1 cellular context compared by ENCODE assay signal in genomic region chr3:48504051-48504946, GRCh38.
A peak's percentile ranks its signal among the peaks of the same experiment; 100 is the strongest.
TF ChIP-seq lines count a peak whose summit lies in the region.

TSS of gene SHISA5 (minus strand) at chr3:48504174. CDS start at chr3:48504094, 80 bp downstream.

TF ChIP-seq in K562, 482 proteins besides CTCF, POLR2A, EP300 and RAD21 (continued from another document and continues in another):
- peak in 1 of 3 experiments; percentile 51; a peak in 1 of 6 replicates for TF ChIP-seq ZBTB11 (CRISPR knock-in tag; IDR thresholded peaks at IDR 0.05)
- no peak for TF ChIP-seq TAF1 (IDR thresholded peaks at IDR 0.05; ENCODE audit: control insufficient read depth, extremely low read depth, insufficient read depth, low read length, severe bottlenecking)
- TF ChIP-seq VEZF1 (CRISPR knock-in tag; IDR thresholded peaks at IDR 0.05), result peak; percentile 65
- no peak for TF ChIP-seq PRPF4 (IDR thresholded peaks at IDR 0.05; ENCODE audit: insufficient read depth, low read depth, low read length, poor library complexity, severe bottlenecking)
- TF ChIP-seq ETV5 (CRISPR knock-in tag; IDR thresholded peaks at IDR 0.05; ENCODE audit: low read depth), result no peak
- no peak for TF ChIP-seq XRCC3 (IDR thresholded peaks at IDR 0.05)
- TF ChIP-seq POLR2G (IDR thresholded peaks at IDR 0.05; ENCODE audit: low read depth, low read length), result peak; percentile 81
- no peak for TF ChIP-seq PRDM10 (IDR thresholded peaks at IDR 0.05; ENCODE audit: partially characterized antibody)
- TF ChIP-seq CEBPG (CRISPR knock-in tag; IDR thresholded peaks at IDR 0.05), result no peak
- no peak for TF ChIP-seq CEBPG (tag; conservative IDR thresholded peaks at IDR 0.05 in 1 of 2, IDR thresholded peaks at IDR 0.05 in 1 of 2)
- TF ChIP-seq FOXK1 (CRISPR knock-in tag; IDR thresholded peaks at IDR 0.05; ENCODE audit: borderline replicate concordance), result no peak
- no peak for TF ChIP-seq ATF1 (CRISPR knock-in tag; IDR thresholded peaks at IDR 0.05)
- no peak for TF ChIP-seq ATF1 (tag; IDR thresholded peaks at IDR 0.05)
- TF ChIP-seq CBFA2T2 (conservative IDR thresholded peaks at IDR 0.05), result no peak
- no peak for TF ChIP-seq HEY1 (CRISPR knock-in tag; IDR thresholded peaks at IDR 0.05; ENCODE audit: borderline replicate concordance)
- TF ChIP-seq HSF4 (CRISPR knock-in tag; IDR thresholded peaks at IDR 0.05; ENCODE audit: borderline replicate concordance), result no peak
- no peak for TF ChIP-seq STAT6 (CRISPR knock-in tag; IDR thresholded peaks at IDR 0.05)
- no peak for TF ChIP-seq ZFP30 (CRISPR knock-in tag; IDR thresholded peaks at IDR 0.05; ENCODE audit: borderline replicate concordance)
- TF ChIP-seq PCBP2 (IDR thresholded peaks at IDR 0.05; ENCODE audit: low read depth, low read length, poor library complexity, severe bottlenecking), result no peak
- no peak for TF ChIP-seq ZNF124 (CRISPR knock-in tag; IDR thresholded peaks at IDR 0.05)
- no peak for TF ChIP-seq ZNF449 (CRISPR knock-in tag; IDR thresholded peaks at IDR 0.05)
- TF ChIP-seq GABPB2 (CRISPR knock-in tag; conservative IDR thresholded peaks at IDR 0.05), result no peak
- no peak for TF ChIP-seq ATF3 (IDR thresholded peaks at IDR 0.05)
- no peak for TF ChIP-seq ATF3 (CRISPR knock-in tag; conservative IDR thresholded peaks at IDR 0.05)
- TF ChIP-seq ZNF3 (CRISPR knock-in tag; IDR thresholded peaks at IDR 0.05), result no peak
- TF ChIP-seq NFATC3 (IDR thresholded peaks at IDR 0.05), result no peak
- no peak for TF ChIP-seq RBM14 (IDR thresholded peaks at IDR 0.05; ENCODE audit: borderline replicate concordance, insufficient read depth, low read depth, low read length)
- TF ChIP-seq GABPA (tag; conservative IDR thresholded peaks at IDR 0.05; ENCODE audit: low read depth), result peak; percentile 37; the same call in 1 of the 2 replicates
- TF ChIP-seq MCM5 (IDR thresholded peaks at IDR 0.05; ENCODE audit: low read depth), result no peak
- TF ChIP-seq POLR2AphosphoS2 (IDR thresholded peaks at IDR 0.05; ENCODE audit: low read length), result no peak
- no peak for TF ChIP-seq NFIC (IDR thresholded peaks at IDR 0.05)
- peak; percentile 39 for TF ChIP-seq EGR1 (conservative IDR thresholded peaks at IDR 0.05)
- TF ChIP-seq PCBP1 (IDR thresholded peaks at IDR 0.05; ENCODE audit: low read depth, low read length, poor library complexity, severe bottlenecking), result peak; percentile 22
- TF ChIP-seq C11orf30 (IDR thresholded peaks at IDR 0.05; ENCODE audit: low read depth), result no peak
- TF ChIP-seq E2F8 (IDR thresholded peaks at IDR 0.05; ENCODE audit: low read depth, partially characterized antibody), result no peak
- TF ChIP-seq PHF8 (IDR thresholded peaks at IDR 0.05; ENCODE audit: borderline replicate concordance, low read length), result peak; percentile 12; the same call in 1 of the 2 replicates
- peak in 1 of 3 experiments; percentile 51 for TF ChIP-seq YY1 (IDR thresholded peaks at IDR 0.05; ENCODE audit: borderline replicate concordance in 1 of 3, control insufficient read depth in 1 of 3, extremely low read depth in 1 of 3, insufficient read depth in 3 of 3, insufficient read length in 1 of 3, insufficient replicate concordance in 2 of 3, low read depth in 1 of 3, low read length in 2 of 3)
- no peak for TF ChIP-seq NR2C1 (IDR thresholded peaks at IDR 0.05)
- no peak for TF ChIP-seq NR2C1 (tag; IDR thresholded peaks at IDR 0.05)
